1 cellular context compared by ENCODE assay signal in the genomic region with DNA sequence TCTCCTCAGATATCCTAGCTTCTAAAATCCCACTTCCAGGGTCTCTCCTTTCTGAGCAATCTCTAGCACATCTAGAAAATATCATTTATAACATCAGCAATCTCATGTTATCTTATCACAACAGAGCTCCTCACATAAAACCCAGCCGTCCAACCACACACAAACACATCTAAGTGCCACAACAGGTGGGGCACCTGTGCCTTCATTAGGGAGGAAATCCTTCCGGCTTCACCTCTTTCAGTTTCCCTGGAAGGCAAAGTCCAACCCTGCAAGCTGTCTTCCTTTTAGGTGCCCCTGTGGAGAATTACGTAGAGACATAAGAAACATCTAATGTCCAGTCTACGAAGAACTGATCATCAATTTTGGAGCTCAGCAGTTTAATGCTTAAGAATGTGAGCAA.
TF ChIP-seq lines count a peak whose summit lies in the region.

No MANE protein-coding gene starts in this region.

TF ChIP-seq in H1, 55 proteins besides CTCF, POLR2A, EP300 and RAD21:
- TF ChIP-seq CTBP2 (IDR thresholded peaks at IDR 0.05; ENCODE audit: borderline replicate concordance, insufficient read depth, insufficient read length, low read length) = no peak
- TF ChIP-seq JUN (IDR thresholded peaks at IDR 0.05; ENCODE audit: low read depth, low read length) = no peak
- TF ChIP-seq ASH2L (IDR thresholded peaks at IDR 0.05; ENCODE audit: low read length) = no peak
- TF ChIP-seq, protein P1, sequence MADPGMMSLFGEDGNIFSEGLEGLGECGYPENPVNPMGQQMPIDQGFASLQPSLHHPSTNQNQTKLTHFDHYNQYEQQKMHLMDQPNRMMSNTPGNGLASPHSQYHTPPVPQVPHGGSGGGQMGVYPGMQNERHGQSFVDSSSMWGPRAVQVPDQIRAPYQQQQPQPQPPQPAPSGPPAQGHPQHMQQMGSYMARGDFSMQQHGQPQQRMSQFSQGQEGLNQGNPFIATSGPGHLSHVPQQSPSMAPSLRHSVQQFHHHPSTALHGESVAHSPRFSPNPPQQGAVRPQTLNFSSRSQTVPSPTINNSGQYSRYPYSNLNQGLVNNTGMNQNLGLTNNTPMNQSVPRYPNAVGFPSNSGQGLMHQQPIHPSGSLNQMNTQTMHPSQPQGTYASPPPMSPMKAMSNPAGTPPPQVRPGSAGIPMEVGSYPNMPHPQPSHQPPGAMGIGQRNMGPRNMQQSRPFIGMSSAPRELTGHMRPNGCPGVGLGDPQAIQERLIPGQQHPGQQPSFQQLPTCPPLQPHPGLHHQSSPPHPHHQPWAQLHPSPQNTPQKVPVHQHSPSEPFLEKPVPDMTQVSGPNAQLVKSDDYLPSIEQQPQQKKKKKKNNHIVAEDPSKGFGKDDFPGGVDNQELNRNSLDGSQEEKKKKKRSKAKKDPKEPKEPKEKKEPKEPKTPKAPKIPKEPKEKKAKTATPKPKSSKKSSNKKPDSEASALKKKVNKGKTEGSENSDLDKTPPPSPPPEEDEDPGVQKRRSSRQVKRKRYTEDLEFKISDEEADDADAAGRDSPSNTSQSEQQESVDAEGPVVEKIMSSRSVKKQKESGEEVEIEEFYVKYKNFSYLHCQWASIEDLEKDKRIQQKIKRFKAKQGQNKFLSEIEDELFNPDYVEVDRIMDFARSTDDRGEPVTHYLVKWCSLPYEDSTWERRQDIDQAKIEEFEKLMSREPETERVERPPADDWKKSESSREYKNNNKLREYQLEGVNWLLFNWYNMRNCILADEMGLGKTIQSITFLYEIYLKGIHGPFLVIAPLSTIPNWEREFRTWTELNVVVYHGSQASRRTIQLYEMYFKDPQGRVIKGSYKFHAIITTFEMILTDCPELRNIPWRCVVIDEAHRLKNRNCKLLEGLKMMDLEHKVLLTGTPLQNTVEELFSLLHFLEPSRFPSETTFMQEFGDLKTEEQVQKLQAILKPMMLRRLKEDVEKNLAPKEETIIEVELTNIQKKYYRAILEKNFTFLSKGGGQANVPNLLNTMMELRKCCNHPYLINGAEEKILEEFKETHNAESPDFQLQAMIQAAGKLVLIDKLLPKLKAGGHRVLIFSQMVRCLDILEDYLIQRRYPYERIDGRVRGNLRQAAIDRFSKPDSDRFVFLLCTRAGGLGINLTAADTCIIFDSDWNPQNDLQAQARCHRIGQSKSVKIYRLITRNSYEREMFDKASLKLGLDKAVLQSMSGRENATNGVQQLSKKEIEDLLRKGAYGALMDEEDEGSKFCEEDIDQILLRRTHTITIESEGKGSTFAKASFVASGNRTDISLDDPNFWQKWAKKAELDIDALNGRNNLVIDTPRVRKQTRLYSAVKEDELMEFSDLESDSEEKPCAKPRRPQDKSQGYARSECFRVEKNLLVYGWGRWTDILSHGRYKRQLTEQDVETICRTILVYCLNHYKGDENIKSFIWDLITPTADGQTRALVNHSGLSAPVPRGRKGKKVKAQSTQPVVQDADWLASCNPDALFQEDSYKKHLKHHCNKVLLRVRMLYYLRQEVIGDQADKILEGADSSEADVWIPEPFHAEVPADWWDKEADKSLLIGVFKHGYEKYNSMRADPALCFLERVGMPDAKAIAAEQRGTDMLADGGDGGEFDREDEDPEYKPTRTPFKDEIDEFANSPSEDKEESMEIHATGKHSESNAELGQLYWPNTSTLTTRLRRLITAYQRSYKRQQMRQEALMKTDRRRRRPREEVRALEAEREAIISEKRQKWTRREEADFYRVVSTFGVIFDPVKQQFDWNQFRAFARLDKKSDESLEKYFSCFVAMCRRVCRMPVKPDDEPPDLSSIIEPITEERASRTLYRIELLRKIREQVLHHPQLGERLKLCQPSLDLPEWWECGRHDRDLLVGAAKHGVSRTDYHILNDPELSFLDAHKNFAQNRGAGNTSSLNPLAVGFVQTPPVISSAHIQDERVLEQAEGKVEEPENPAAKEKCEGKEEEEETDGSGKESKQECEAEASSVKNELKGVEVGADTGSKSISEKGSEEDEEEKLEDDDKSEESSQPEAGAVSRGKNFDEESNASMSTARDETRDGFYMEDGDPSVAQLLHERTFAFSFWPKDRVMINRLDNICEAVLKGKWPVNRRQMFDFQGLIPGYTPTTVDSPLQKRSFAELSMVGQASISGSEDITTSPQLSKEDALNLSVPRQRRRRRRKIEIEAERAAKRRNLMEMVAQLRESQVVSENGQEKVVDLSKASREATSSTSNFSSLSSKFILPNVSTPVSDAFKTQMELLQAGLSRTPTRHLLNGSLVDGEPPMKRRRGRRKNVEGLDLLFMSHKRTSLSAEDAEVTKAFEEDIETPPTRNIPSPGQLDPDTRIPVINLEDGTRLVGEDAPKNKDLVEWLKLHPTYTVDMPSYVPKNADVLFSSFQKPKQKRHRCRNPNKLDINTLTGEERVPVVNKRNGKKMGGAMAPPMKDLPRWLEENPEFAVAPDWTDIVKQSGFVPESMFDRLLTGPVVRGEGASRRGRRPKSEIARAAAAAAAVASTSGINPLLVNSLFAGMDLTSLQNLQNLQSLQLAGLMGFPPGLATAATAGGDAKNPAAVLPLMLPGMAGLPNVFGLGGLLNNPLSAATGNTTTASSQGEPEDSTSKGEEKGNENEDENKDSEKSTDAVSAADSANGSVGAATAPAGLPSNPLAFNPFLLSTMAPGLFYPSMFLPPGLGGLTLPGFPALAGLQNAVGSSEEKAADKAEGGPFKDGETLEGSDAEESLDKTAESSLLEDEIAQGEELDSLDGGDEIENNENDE (IDR thresholded peaks at IDR 0.05; ENCODE audit: insufficient replicate concordance, low read length) = no peak
